In the genomic region with DNA sequence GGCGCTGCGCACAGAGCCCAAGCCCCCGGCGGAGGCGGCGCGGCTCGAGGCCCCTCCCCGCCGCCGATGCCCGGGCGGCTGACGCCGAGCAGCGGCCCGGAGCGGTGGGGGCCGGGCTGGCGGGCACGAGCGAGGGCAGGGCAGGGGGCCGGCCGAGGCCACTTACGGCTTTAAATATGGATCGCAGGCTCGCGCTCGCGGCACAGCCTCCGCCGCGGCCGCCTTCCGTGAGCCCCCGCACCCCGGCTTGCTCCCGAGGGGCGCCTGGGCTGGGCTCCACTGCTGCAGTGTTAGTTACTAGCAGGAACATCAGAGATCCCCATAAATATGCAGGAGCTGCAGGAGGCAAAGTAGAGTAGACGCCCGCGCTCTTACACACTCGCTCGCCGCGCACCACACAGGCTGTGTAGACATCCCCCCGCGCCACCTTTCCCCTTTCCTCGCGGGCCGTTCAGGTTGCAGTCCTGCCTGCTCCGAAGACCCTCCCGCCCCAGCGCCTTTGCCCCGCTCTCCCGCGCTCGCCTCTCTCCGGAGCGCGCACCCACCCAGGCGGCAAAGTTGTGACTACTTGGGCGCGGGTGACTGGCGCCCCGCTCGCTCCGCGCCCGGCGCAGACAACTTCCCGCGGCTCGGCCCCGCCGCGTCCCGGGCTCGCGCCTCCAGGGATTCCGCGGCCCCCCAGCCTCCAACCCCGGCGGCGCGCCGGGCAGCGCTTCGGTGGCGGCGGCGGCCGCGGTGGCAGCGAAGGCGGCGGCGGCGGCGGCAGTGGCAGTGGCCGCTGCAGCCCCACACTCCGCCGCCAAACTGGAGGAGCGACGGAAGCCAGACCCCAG, we compare ENCODE assay signal across 8 cellular contexts.
DNase-seq lines count a peak whose midpoint lies in the region; ATAC-seq and TF ChIP-seq lines count a peak whose summit lies in the region.

No MANE protein-coding gene starts in this region.

- no peaks in the 10 kb centered on the region for H3K36me3 ChIP-seq in Panc1 (ENCODE audit: control insufficient read depth, insufficient read depth, low read length)
- H3K36me3 ChIP-seq in trophoblast cell (ENCODE audit: control insufficient read depth in 1 of 2, insufficient read depth in 2 of 2, low read length in 2 of 2), result no peaks in the 10 kb centered on the region

- H4K12ac ChIP-seq in trophoblast cell (ENCODE audit: low read depth, low read length), result no peak overlapping the region

- H3K4me1 ChIP-seq in Panc1 (ENCODE audit: control insufficient read depth, insufficient read depth, low read length) (no peaks in the 10 kb centered on the region; the same call in 1 of the 2 replicates), trophoblast cell (ENCODE audit: control insufficient read depth in 1 of 2, insufficient read depth in 2 of 2, low read length in 2 of 2) (peaks cover 0 to 5% of the 10 kb centered on the region in 2 experiments)

- H3K14ac ChIP-seq in trophoblast cell (ENCODE audit: low read length), result peak overlapping the region; percentile 24

- peak overlapping the region; percentile 99 for H3K4me2 ChIP-seq in trophoblast cell (ENCODE audit: low read length)

- no peak overlapping the region for H2BK5ac ChIP-seq in trophoblast cell (ENCODE audit: low read depth, low read length, poor library complexity)

- H3K23ac ChIP-seq in trophoblast cell (ENCODE audit: low read length), result no peak overlapping the region

- peak overlapping the region; percentile 58 for H2BK12ac ChIP-seq in trophoblast cell (ENCODE audit: low read length)

- H3K9me3 ChIP-seq in Panc1 (ENCODE audit: control insufficient read depth, insufficient read depth, low read depth, low read length), result no peaks in the 10 kb centered on the region
- peaks cover 2% of the 10 kb centered on the region for H3K9me3 ChIP-seq in trophoblast cell (ENCODE audit: insufficient read depth, low read depth, low read length)

- peaks cover 4% of the 10 kb centered on the region for H3K79me2 ChIP-seq in trophoblast cell (ENCODE audit: control insufficient read depth, insufficient read depth, low read length, poor library complexity)

- H4K8ac ChIP-seq in trophoblast cell (ENCODE audit: low read depth, low read length), result peak overlapping the region; percentile 62

- peak overlapping the region; percentile 34 to 44 for H3K4me3 ChIP-seq in Panc1 (ENCODE audit: low read depth in 2 of 2, low read length in 2 of 2)
- H3K4me3 ChIP-seq in trophoblast cell (ENCODE audit: low read depth, low read length), result peak overlapping the region; percentile 89

- H3K79me1 ChIP-seq in trophoblast cell (ENCODE audit: low read length), result peaks cover 4% of the 10 kb centered on the region

- peak overlapping the region; percentile 37 for H2BK120ac ChIP-seq in trophoblast cell (ENCODE audit: insufficient read depth, low read length, poor library complexity)

- H4K91ac ChIP-seq in trophoblast cell (ENCODE audit: low read depth, low read length), result peak overlapping the region; percentile 42

- BruUV-seq in Panc1 (replicated peaks; lab: Mats Ljungman, UMichigan), result no TSS peak

- intact Hi-C loops in Panc1 (cut with micrococcal nuclease; ENCODE audit: unreplicated experiment), result no loop called here
- intact Hi-C loops in left ventricle myocardium superior (cut with micrococcal nuclease), result no loop called here

- peak; percentile 72 for ATAC-seq in Panc1
- peak; percentile 97 for ATAC-seq in left ventricle myocardium superior
- ATAC-seq in HG03135 (IDR thresholded peaks at IDR 0.05; ENCODE audit: unreplicated experiment), result no peak

- no peak for TF ChIP-seq CTCF in Panc1 (IDR thresholded peaks at IDR 0.05)

- no peak overlapping the region for H2AK5ac ChIP-seq in trophoblast cell (ENCODE audit: low read length)

- WGBS in trophoblast cell (ENCODE audit: extremely low coverage, insufficient coverage, insufficient read length), result no CpG with 5 or more reads among the region's 105 CpGs

- in situ Hi-C loops in G401 (cut with HindIII; ENCODE audit: low sequenced_read_pairs), result no loop called here
- in situ Hi-C loops in Panc1 (cut with HindIII; ENCODE audit: low pct_unique_long_range_greater_than_20kb, low sequenced_read_pairs), result no loop called here

- CTCF ChIA-PET in Panc1 (lab: Charles Lee), result no interaction called here

- no peak overlapping the region for H3K27ac ChIP-seq in Panc1 (ENCODE audit: low read length)
- peak overlapping the region; percentile 36 for H3K27ac ChIP-seq in trophoblast cell (ENCODE audit: low read depth, low read length)

- POLR2A ChIA-PET in Panc1 (lab: Charles Lee), result no interaction called here

- H3K27me3 ChIP-seq in Panc1 (ENCODE audit: control insufficient read depth, insufficient read depth, low read length), result peaks cover 23% of the 10 kb centered on the region
- peaks cover 16% of the 10 kb centered on the region for H3K27me3 ChIP-seq in trophoblast cell (ENCODE audit: insufficient read depth, low read length)

- DNase-seq in G401 (ENCODE audit: low spot score) (peak; percentile 60), HCEC 1CT (peak; percentile 32), Panc1 (ENCODE audit: low read depth, low spot score) (no peak), amniotic epithelial cell (ENCODE audit: low read depth) (peak; percentile 50), left ventricle myocardium superior (peak; percentile 79), trophoblast cell (peak in 1 of 2 donors; percentile 52), NCI-H774 (lab: John Stamatoyannopoulos, UW) (no peak)

- peak overlapping the region; percentile 65 for H3K9ac ChIP-seq in trophoblast cell (ENCODE audit: low read length)

- peak overlapping the region; percentile 27 for H3K4ac ChIP-seq in trophoblast cell (ENCODE audit: low read depth, low read length)

- peak overlapping the region; percentile 77 for H2AFZ ChIP-seq in trophoblast cell (ENCODE audit: insufficient read depth, low read length, poor library complexity)

- H3K18ac ChIP-seq in trophoblast cell (ENCODE audit: low read length), result peak overlapping the region; percentile 9

Comparison
In these comparisons a context has a peak if more than half of its experiments do, and no peak if none do; other contexts are left out.
1. DNase-seq: peak in G401 (single experiment), HCEC 1CT (single experiment), amniotic epithelial cell (single experiment) and left ventricle myocardium superior (single experiment); none in Panc1 (single experiment) and NCI-H774 (single experiment).